ENCODE assay signal across 18 cellular contexts in the genomic region with DNA sequence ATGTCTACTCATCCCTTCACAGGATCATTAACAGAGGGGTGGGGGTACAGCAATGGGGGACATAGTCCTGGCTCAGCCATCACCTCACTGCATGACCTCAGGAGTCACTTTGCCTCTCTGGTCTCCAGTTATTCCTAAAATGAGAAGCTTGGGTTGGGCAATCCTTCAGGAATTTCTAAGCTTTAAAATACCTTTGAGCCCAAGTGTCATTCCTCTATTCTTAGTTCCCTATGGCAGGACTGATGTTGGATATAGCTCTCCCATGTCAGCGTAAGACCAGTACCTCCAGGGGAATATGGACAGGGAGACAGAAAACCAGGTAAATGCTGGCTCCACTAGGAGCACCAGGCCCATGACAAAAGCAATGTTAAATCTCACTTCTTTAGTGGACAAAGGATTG. TPM values are rescaled to one million over a fixed set of nuclear protein-coding genes. Genes with fewer than 3 reads are reported as not detected.
"Had no signal": no experiment of that assay in that cellular context is flagged by ENCODE, and none has a peak within 500 bp of the region (broad histone marks: within the 10 kb centered on the region; RNA-seq: fewer than 3 reads in every experiment).

No MANE protein-coding gene starts in this region.

- H3K27me3 ChIP-seq: esophagus squamous epithelium, suprapubic skin, thyroid gland, upper lobe of left lung, uterus had no signal

- ATAC-seq: left colon; naive thymus-derived CD8-positive, alpha-beta T cell; stimulated activated naive CD8-positive, alpha-beta T cell treated with anti-CD3 and anti-CD28 coated beads, Interleukin-15, Interleukin-2, amounts not matched to agents 100 U/mL and 50 U/mL, for 24 hours had no signal

- H3K4me1 ChIP-seq: suprapubic skin, thyroid gland, upper lobe of left lung, uterus had no signal

- H3K36me3 ChIP-seq: suprapubic skin, thyroid gland, upper lobe of left lung, uterus had no signal

- H3K36me3 Mint-ChIP-seq: naive thymus-derived CD8-positive, alpha-beta T cell had no signal

- H3K9me3 Mint-ChIP-seq: dendritic cell treated with granulocyte-macrophage colony-stimulating factor and Interleukin-4, amounts not matched to agents 40 ng/mL and 50 ng/mL, for 4 days; naive thymus-derived CD8-positive, alpha-beta T cell; neural crest cell had no signal

- DNase-seq: esophagus squamous epithelium; foreskin fibroblast; left colon; left ventricle myocardium superior; mesendoderm; naive thymus-derived CD8-positive, alpha-beta T cell; stimulated activated CD4-positive, alpha-beta T cell treated with anti-CD3 and anti-CD28 coated beads, Interleukin-12 subunit alpha, Interleukin-12 subunit beta, amount 100 ng/mL, for 4 hours; stimulated activated naive CD8-positive, alpha-beta T cell treated with anti-CD3 and anti-CD28 coated beads, Interleukin-15, Interleukin-2, amounts not matched to agents 100 U/mL and 50 U/mL, for 24 hours; thyroid gland; upper lobe of left lung; uterus had no signal

- H3K4me1 Mint-ChIP-seq: neural crest cell had no signal

- H3K4me3 Mint-ChIP-seq: dendritic cell treated with granulocyte-macrophage colony-stimulating factor and Interleukin-4, amounts not matched to agents 40 ng/mL and 50 ng/mL, for 4 days; naive thymus-derived CD8-positive, alpha-beta T cell; neural crest cell had no signal

- H3K27ac ChIP-seq: esophagus squamous epithelium, suprapubic skin, thyroid gland, upper lobe of left lung, uterus had no signal

- H3K9me3 ChIP-seq: esophagus squamous epithelium, suprapubic skin, thyroid gland, upper lobe of left lung, uterus had no signal

- H3K4me3 ChIP-seq: esophagus squamous epithelium, lung, skin epidermis, suprapubic skin, thyroid gland, upper lobe of left lung, uterus had no signal

- H3K27me3 Mint-ChIP-seq: dendritic cell treated with granulocyte-macrophage colony-stimulating factor and Interleukin-4, amounts not matched to agents 40 ng/mL and 50 ng/mL, for 4 days had no signal

RNA-seq across cellular contexts. Expression of gene BLNK, which starts 34.5 kb away (rescaled TPM):
- total RNA-seq: neural crest cell, osteocyte, pulmonary artery endothelial cell had no signal
